ENCODE assay signal across 24 cellular contexts in genomic region chr4:36065274-36065871, GRCh38.
"Had no signal": no experiment of that assay in that cellular context is flagged by ENCODE, and none has a peak within 500 bp of the region (broad histone marks: within the 10 kb centered on the region; RNA-seq: fewer than 3 reads in every experiment).

No MANE protein-coding gene starts in this region.

- H3K4me1 ChIP-seq: gastrocnemius medialis, left lung, psoas muscle, sigmoid colon, transverse colon had no signal

- H3K9me3 Mint-ChIP-seq: nephron progenitor cell had no signal

- H3K36me3 ChIP-seq: gastrocnemius medialis, ovary, sigmoid colon, thoracic aorta, transverse colon had no signal

- H3K9me3 ChIP-seq: gastrocnemius medialis, left lung, ovary, psoas muscle, sigmoid colon, thoracic aorta, transverse colon had no signal

- H3K4me1 Mint-ChIP-seq: naive thymus-derived CD8-positive, alpha-beta T cell; nephron progenitor cell; stimulated activated memory B cell treated with anti-CD40 and anti-IgM and Interleukin-4, amounts not matched to agents 10 μg/mL and 1 μg/mL and 100 μg/mL, for 72 hours had no signal

- H3K4me3 ChIP-seq: dorsolateral prefrontal cortex, gastrocnemius medialis, hepatocyte, left lung, ovary, psoas muscle, sigmoid colon, thoracic aorta, transverse colon had no signal

- H3K4me3 Mint-ChIP-seq: naive thymus-derived CD8-positive, alpha-beta T cell; nephron progenitor cell; stimulated activated memory B cell treated with anti-CD40 and anti-IgM and Interleukin-4, amounts not matched to agents 10 μg/mL and 1 μg/mL and 100 μg/mL, for 72 hours had no signal

- H3K27ac ChIP-seq: epithelial cell of prostate, gastrocnemius medialis, hepatocyte, left lung, ovary, psoas muscle, sigmoid colon, thoracic aorta, transverse colon had no signal

- H3K27ac Mint-ChIP-seq: nephron progenitor cell; stimulated activated memory B cell treated with anti-CD40 and anti-IgM and Interleukin-4, amounts not matched to agents 10 μg/mL and 1 μg/mL and 100 μg/mL, for 72 hours had no signal

- H3K27me3 ChIP-seq: dorsolateral prefrontal cortex, gastrocnemius medialis, hepatocyte, left lung, ovary, sigmoid colon, transverse colon had no signal

- DNase-seq: cerebellar nuclear complex; dorsolateral prefrontal cortex; effector CD4-positive, alpha-beta T cell; foreskin fibroblast; gastrocnemius medialis; head of caudate nucleus; kidney; mammary epithelial cell; naive thymus-derived CD8-positive, alpha-beta T cell; nephron progenitor cell; nucleus accumbens; ovary; psoas muscle; right cardiac atrium; sigmoid colon; stimulated activated CD4-positive, alpha-beta T cell treated with anti-CD3 and anti-CD28 coated beads, Interleukin-2, amount 100 ng/mL, for 24 hours; stimulated activated CD4-positive, alpha-beta T cell treated with anti-CD3 and anti-CD28 coated beads, Interleukin-4, amount 100 ng/mL, for 24 hours; stimulated activated naive CD8-positive, alpha-beta T cell treated with anti-CD3 and anti-CD28 coated beads, Interleukin-15, Interleukin-2, amounts not matched to agents 100 U/mL and 50 U/mL, for 24 hours; transverse colon had no signal

- H3K27me3 Mint-ChIP-seq: naive thymus-derived CD8-positive, alpha-beta T cell; stimulated activated memory B cell treated with anti-CD40 and anti-IgM and Interleukin-4, amounts not matched to agents 10 μg/mL and 1 μg/mL and 100 μg/mL, for 72 hours had no signal

- ATAC-seq: gastrocnemius medialis; naive thymus-derived CD8-positive, alpha-beta T cell; psoas muscle; right cardiac atrium; stimulated activated memory B cell treated with anti-CD40 and anti-IgM and Interleukin-4, amounts not matched to agents 10 μg/mL and 1 μg/mL and 100 μg/mL, for 72 hours had no signal
